ENCODE assay signal across 8 cellular contexts in the genomic region with DNA sequence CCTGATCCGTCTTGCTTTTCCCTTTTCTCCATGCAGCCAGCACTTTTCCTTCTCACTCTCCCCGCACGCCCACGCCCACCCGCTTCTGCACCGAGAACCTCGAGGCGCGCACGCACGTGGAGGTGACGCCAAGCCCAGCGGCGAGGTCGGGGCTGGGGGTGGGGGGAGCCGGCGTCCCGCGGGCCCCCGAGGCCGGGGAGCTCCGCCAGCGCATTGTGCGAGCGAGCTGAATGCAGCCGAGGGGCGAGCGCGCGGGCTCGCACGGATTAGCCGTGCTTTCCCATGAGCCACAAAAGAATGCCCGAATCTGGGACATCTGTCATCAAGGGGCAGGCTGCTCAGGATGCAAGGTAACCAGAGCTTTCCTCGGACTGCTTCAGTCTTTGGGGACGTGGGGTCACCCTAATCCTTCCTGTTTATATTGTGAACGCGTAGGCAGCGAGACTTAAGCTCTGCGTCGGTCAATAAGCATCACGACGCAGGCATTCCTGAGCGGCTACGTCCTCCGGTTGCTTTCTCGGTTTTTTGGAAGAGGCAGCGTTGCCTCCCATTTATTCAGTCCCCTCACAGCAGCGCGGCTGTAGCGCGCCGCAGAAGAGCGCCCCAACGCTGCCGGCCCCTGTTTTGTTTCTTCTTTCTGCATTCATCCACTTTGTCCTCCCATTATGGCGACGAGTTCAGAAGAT.
DNase-seq lines count a peak whose midpoint lies in the region; ATAC-seq and TF ChIP-seq lines count a peak whose summit lies in the region.

No MANE protein-coding gene starts in this region.

- H3K9me3 Mint-ChIP-seq in activated naive CD4-positive, alpha-beta T cell treated with anti-CD3 and anti-CD28 coated beads for 36 hours, result no peaks in the 10 kb centered on the region
- H3K9me3 Mint-ChIP-seq in nephron progenitor cell, result no peaks in the 10 kb centered on the region

- CTCF ChIA-PET in activated naive CD4-positive, alpha-beta T cell treated with anti-CD3 and anti-CD28 coated beads for 36 hours (lab: Charles Lee), result interaction anchor here (1.1 to 1.3 kb wide), 2 partner anchors 10 to 208 kb away, joined by 4 to 5 read pairs; no protein-coding TSS in a partner anchor

- H3K9me3 ChIP-seq in ES-I3 (ENCODE audit: control insufficient read depth, insufficient read depth, low read length), result no peaks in the 10 kb centered on the region
- H3K9me3 ChIP-seq in upper lobe of left lung, result no peaks in the 10 kb centered on the region

- peak overlapping the region; percentile 81 for H3K4me3 Mint-ChIP-seq in activated naive CD4-positive, alpha-beta T cell treated with anti-CD3 and anti-CD28 coated beads for 36 hours
- H3K4me3 Mint-ChIP-seq in nephron progenitor cell, result peak overlapping the region; percentile 82

- peak overlapping the region; percentile 29 to 52 (median 44) for H3K4me3 ChIP-seq in upper lobe of left lung

- H3K4me1 ChIP-seq in ES-I3 (ENCODE audit: insufficient read depth, low read length) (no peaks in the 10 kb centered on the region; the same call in 1 of the 2 replicates), upper lobe of left lung (peaks cover 11 to 19% (median 14%) of the 10 kb centered on the region in 4 donors)

- H3K36me3 ChIP-seq in ES-I3 (ENCODE audit: insufficient read depth, low read length), result no peaks in the 10 kb centered on the region
- H3K36me3 ChIP-seq in upper lobe of left lung, result no peaks in the 10 kb centered on the region

- DNase-seq in NCI-H2107 (lab: John Stamatoyannopoulos, UW), result peak; percentile 43
- peak; percentile 26 for DNase-seq in activated naive CD4-positive, alpha-beta T cell treated with anti-CD3 and anti-CD28 coated beads for 36 hours
- DNase-seq in foreskin melanocyte, result peak; percentile 33
- peak; percentile 64 for DNase-seq in nephron progenitor cell
- DNase-seq in upper lobe of left lung, result peak in 1 of 2 donors; percentile 87

- H3K27me3 Mint-ChIP-seq in activated naive CD4-positive, alpha-beta T cell treated with anti-CD3 and anti-CD28 coated beads for 36 hours (ENCODE audit: low read depth), result peaks cover 37% of the 10 kb centered on the region
- H3K27me3 Mint-ChIP-seq in nephron progenitor cell (ENCODE audit: low read depth, poor library complexity), result peaks cover 66% of the 10 kb centered on the region

- peaks cover 2% of the 10 kb centered on the region for H3K36me3 Mint-ChIP-seq in activated naive CD4-positive, alpha-beta T cell treated with anti-CD3 and anti-CD28 coated beads for 36 hours (ENCODE audit: low read depth)
- H3K36me3 Mint-ChIP-seq in nephron progenitor cell (ENCODE audit: low read depth), result no peaks in the 10 kb centered on the region

- H3K4me1 Mint-ChIP-seq in activated naive CD4-positive, alpha-beta T cell treated with anti-CD3 and anti-CD28 coated beads for 36 hours (ENCODE audit: low read depth), result peaks cover 16% of the 10 kb centered on the region
- H3K4me1 Mint-ChIP-seq in nephron progenitor cell, result peaks cover 32% of the 10 kb centered on the region

- intact Hi-C loops in activated naive CD4-positive, alpha-beta T cell treated with anti-CD3 and anti-CD28 coated beads for 36 hours (cut with micrococcal nuclease), result loop anchor here (2.0 kb wide), 1 partner anchor 67 kb away; a partner anchor contains a TSS

- WGBS in upper lobe of left lung, 2 donors, result 2 to 4% methylated on average over 22 to 51 of the region's 58 CpGs

- peaks cover 0 to 7% (median 0%) of the 10 kb centered on the region in 4 donors for H3K27me3 ChIP-seq in upper lobe of left lung

- TF ChIP-seq CTCF in nephron progenitor cell (IDR thresholded peaks at IDR 0.05) (no peak), upper lobe of left lung (IDR thresholded peaks at IDR 0.05) (no peak)

- TF ChIP-seq POLR2A in upper lobe of left lung (IDR thresholded peaks at IDR 0.05), result no peak

- H3K9ac ChIP-seq in ES-I3 (ENCODE audit: low read depth, low read length), result peak overlapping the region; percentile 79

- no peak overlapping the region for H3K27ac ChIP-seq in upper lobe of left lung

- H3K27ac Mint-ChIP-seq in activated naive CD4-positive, alpha-beta T cell treated with anti-CD3 and anti-CD28 coated beads for 36 hours, result no peak overlapping the region
- no peak overlapping the region for H3K27ac Mint-ChIP-seq in nephron progenitor cell

- TF ChIP-seq EP300 in upper lobe of left lung (IDR thresholded peaks at IDR 0.05), result no peak

- peak; percentile 64 to 90 for ATAC-seq in upper lobe of left lung (ENCODE audit: low FRiP score in 2 of 2)
- ATAC-seq in GM21515 (IDR thresholded peaks at IDR 0.05; ENCODE audit: unreplicated experiment), result no peak
- no peak for ATAC-seq in GM18870 (IDR thresholded peaks at IDR 0.05; ENCODE audit: unreplicated experiment)

Comparison
In these comparisons a context has a peak if more than half of its experiments do, and no peak if none do; other contexts are left out.
1. ATAC-seq: peak in upper lobe of left lung (2 of 2); none in GM21515 (single experiment) and GM18870 (single experiment).